Comparison of ENCODE assay signal across 1 cellular context in the genomic region with DNA sequence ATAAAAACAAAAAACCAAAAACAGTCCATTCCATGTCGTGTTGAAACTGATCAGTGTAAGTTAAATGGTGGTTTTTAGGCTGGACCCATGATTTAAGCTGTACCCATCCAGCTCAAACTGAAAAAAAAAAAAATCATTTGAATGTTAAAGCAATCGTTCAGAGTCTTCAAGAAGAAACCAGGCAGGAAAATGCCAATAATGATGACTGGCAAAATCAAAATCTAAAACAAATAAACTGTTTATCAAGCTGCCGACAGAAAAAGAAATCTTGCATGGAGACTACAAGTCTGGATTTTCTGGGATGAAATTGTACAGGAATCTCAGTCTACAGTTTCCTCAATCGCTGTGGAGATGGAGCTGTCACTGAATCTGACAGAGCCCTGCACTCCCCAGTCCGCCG.
TF ChIP-seq lines count a peak whose summit lies in the region.

No MANE protein-coding gene starts in this region.

TF ChIP-seq in HepG2, 621 proteins besides CTCF, POLR2A, EP300 and RAD21 (continued from another document):
- TF ChIP-seq MED13 (CRISPR knock-in tag; IDR thresholded peaks at IDR 0.05) (no peak), CREB3 (CRISPR knock-in tag; IDR thresholded peaks at IDR 0.05) (no peak), GLI4 (CRISPR knock-in tag; IDR thresholded peaks at IDR 0.05; ENCODE audit: borderline replicate concordance) (no peak), SCMH1 (CRISPR knock-in tag; IDR thresholded peaks at IDR 0.05; ENCODE audit: borderline replicate concordance) (no peak), MAFF (IDR thresholded peaks at IDR 0.05; ENCODE audit: low read depth, low read length) (peak; percentile 58), AGO1 (IDR thresholded peaks at IDR 0.05; ENCODE audit: low read depth, low read length, poor library complexity, severe bottlenecking) (no peak)
- TF ChIP-seq, protein P1, sequence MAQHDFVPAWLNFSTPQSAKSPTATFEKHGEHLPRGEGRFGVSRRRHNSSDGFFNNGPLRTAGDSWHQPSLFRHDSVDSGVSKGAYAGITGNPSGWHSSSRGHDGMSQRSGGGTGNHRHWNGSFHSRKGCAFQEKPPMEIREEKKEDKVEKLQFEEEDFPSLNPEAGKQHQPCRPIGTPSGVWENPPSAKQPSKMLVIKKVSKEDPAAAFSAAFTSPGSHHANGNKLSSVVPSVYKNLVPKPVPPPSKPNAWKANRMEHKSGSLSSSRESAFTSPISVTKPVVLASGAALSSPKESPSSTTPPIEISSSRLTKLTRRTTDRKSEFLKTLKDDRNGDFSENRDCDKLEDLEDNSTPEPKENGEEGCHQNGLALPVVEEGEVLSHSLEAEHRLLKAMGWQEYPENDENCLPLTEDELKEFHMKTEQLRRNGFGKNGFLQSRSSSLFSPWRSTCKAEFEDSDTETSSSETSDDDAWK (CRISPR knock-in tag; IDR thresholded peaks at IDR 0.05) = no peak
TF ChIP-seq in HepG2: peak in this region for 3.
